ENCODE assay signal across 9 cellular contexts in genomic region chr13:91078093-91078679, GRCh38.
DNase-seq lines count a peak whose midpoint lies in the region; ATAC-seq and TF ChIP-seq lines count a peak whose summit lies in the region.
"Had no signal": no experiment of that assay in that cellular context is flagged by ENCODE, and none has a peak within 500 bp of the region (broad histone marks: within the 10 kb centered on the region; RNA-seq: fewer than 3 reads in every experiment).

No MANE protein-coding gene starts in this region.

- no peaks in the 10 kb centered on the region for H3K27me3 Mint-ChIP-seq in H9 (ENCODE audit: low read depth)
- H3K27me3 Mint-ChIP-seq in activated naive CD8-positive, alpha-beta T cell treated with anti-CD3 and anti-CD28 coated beads for 36 hours: peaks cover 4% of the 10 kb centered on the region

- H3K27ac ChIP-seq in H9 (ENCODE audit: insufficient read length, low read depth, low read length): no peak overlapping the region
- H3K27ac ChIP-seq in SK-N-MC: no peak overlapping the region

- H4K5ac ChIP-seq in H9 (ENCODE audit: insufficient read length, low read depth, low read length): no peak overlapping the region

- no peak overlapping the region for H3K18ac ChIP-seq in H9 (ENCODE audit: insufficient read length, low read depth, low read length)

- H4K8ac ChIP-seq in H9 (replicated peaks; ENCODE audit: insufficient read length, low read depth, low read length): no peak overlapping the region

- H3K4me1 ChIP-seq in H9 (ENCODE audit: insufficient read depth, low read length): no peaks in the 10 kb centered on the region

- H3K36me3 ChIP-seq in BJ (ENCODE audit: control insufficient read depth, insufficient read depth, low read length) (no peaks in the 10 kb centered on the region), SK-N-MC (ENCODE audit: insufficient read depth, low read length) (no peaks in the 10 kb centered on the region)

- no peak overlapping the region for H2BK12ac ChIP-seq in H9 (ENCODE audit: insufficient read length, low read depth, low read length)

- H3K9me3 Mint-ChIP-seq in H9: no peaks in the 10 kb centered on the region
- H3K9me3 Mint-ChIP-seq in activated naive CD8-positive, alpha-beta T cell treated with anti-CD3 and anti-CD28 coated beads for 36 hours: no peaks in the 10 kb centered on the region

- no peak overlapping the region for H3T11ph ChIP-seq in H9 (ENCODE audit: low read length)

- DNase-seq in BJ (ENCODE audit: low read depth) (no peak), H9 (no peak), SK-N-MC (ENCODE audit: low read depth, low spot score) (peak; percentile 16), inferior parietal cortex (ENCODE audit: extremely low spot score) (peak; percentile 34), anterior cingulate cortex (lab: John Stamatoyannopoulos, UW) (no peak), NCI-H2081 treated with DMSO at 0.1 percent for 48 hours (lab: John Stamatoyannopoulos, UW) (no peak)
- DNase-seq in activated naive CD8-positive, alpha-beta T cell treated with anti-CD3 and anti-CD28 coated beads for 36 hours: no peak

- H3K4me3 ChIP-seq in BJ (ENCODE audit: low read depth, low read length) (no peak overlapping the region), SK-N-MC (no peak overlapping the region)

- H3K4me2 ChIP-seq in H9 (ENCODE audit: insufficient read depth, insufficient read length, low read length): no peak overlapping the region

- H3K79me1 ChIP-seq in H9 (ENCODE audit: insufficient read depth, low read depth, low read length, poor library complexity, severe bottlenecking): no peaks in the 10 kb centered on the region

- H4K91ac ChIP-seq in H9 (ENCODE audit: insufficient read length, low read depth, low read length): no peak overlapping the region

- H3K14ac ChIP-seq in H9 (ENCODE audit: insufficient read depth, low read length): no peak overlapping the region

- no peaks in the 10 kb centered on the region for H3K4me1 Mint-ChIP-seq in H9
- H3K4me1 Mint-ChIP-seq in activated naive CD8-positive, alpha-beta T cell treated with anti-CD3 and anti-CD28 coated beads for 36 hours: no peaks in the 10 kb centered on the region

- H2AK5ac ChIP-seq in H9 (ENCODE audit: insufficient read length, low read length): no peak overlapping the region

- no peaks in the 10 kb centered on the region for H3K79me2 ChIP-seq in H9 (ENCODE audit: insufficient read depth, low read length)

- H3K56ac ChIP-seq in H9 (ENCODE audit: insufficient read length, low read depth, low read length): no peak overlapping the region

- H3K27me3 ChIP-seq in BJ (ENCODE audit: control insufficient read depth, insufficient read depth, low read length) (no peaks in the 10 kb centered on the region), H9 (ENCODE audit: insufficient read depth, low read length) (no peaks in the 10 kb centered on the region)

- H2BK120ac ChIP-seq in H9 (ENCODE audit: low read depth, low read length, poor library complexity, severe bottlenecking): no peak overlapping the region

- no peak overlapping the region for H2BK20ac ChIP-seq in H9 (ENCODE audit: low read depth, low read length, poor library complexity, severe bottlenecking)

- no peak overlapping the region for H2AFZ ChIP-seq in H9 (ENCODE audit: low read length)

- no peak for ATAC-seq in HG03196 (IDR thresholded peaks at IDR 0.05; ENCODE audit: unreplicated experiment)
- ATAC-seq: activated naive CD4-positive, alpha-beta T cell treated with anti-CD3 and anti-CD28 coated beads, Interleukin-2, amount 50 U/mL, for 72 hours had no signal

- H3K27ac Mint-ChIP-seq in H9: no peak overlapping the region
- no peak overlapping the region for H3K27ac Mint-ChIP-seq in activated naive CD8-positive, alpha-beta T cell treated with anti-CD3 and anti-CD28 coated beads for 36 hours
- H3K27ac Mint-ChIP-seq: activated naive CD4-positive, alpha-beta T cell treated with anti-CD3 and anti-CD28 coated beads, Interleukin-2, amount 50 U/mL, for 72 hours had no signal

- H3K9me3 ChIP-seq in H9 (ENCODE audit: control insufficient read depth, low read depth, low read length) (no peaks in the 10 kb centered on the region), SK-N-MC (ENCODE audit: low read depth, low read length) (no peaks in the 10 kb centered on the region)

- no CpG with 5 or more reads among the region's 4 CpGs for WGBS in H9 (ENCODE audit: extremely low coverage, insufficient read length, low lambda C conversion rate)

- H3K36me3 Mint-ChIP-seq in H9 (ENCODE audit: insufficient read depth in 1 of 3, low read depth in 3 of 3): no peaks in the 10 kb centered on the region
- H3K36me3 Mint-ChIP-seq in activated naive CD8-positive, alpha-beta T cell treated with anti-CD3 and anti-CD28 coated beads for 36 hours: no peaks in the 10 kb centered on the region
- H3K36me3 Mint-ChIP-seq: activated naive CD4-positive, alpha-beta T cell treated with anti-CD3 and anti-CD28 coated beads, Interleukin-2, amount 50 U/mL, for 72 hours had no signal

- H3K9ac ChIP-seq in H9 (ENCODE audit: extremely low read depth, insufficient read length, low read length) (no peak overlapping the region), SK-N-MC (ENCODE audit: insufficient read length) (no peak overlapping the region)

- no peak overlapping the region for H3K4ac ChIP-seq in H9 (ENCODE audit: low read depth, low read length)

- 0 out of 2 replicates have a peak, but pooled peaks have one; percentile 3 for TF ChIP-seq CTCF in BJ (IDR thresholded peaks at IDR 0.05; ENCODE audit: insufficient read depth, low read depth, low read length)
- peak; percentile 62 for TF ChIP-seq CTCF in H9 (conservative IDR thresholded peaks at IDR 0.05)

- H3K4me3 Mint-ChIP-seq in H9: no peak overlapping the region
- no peak overlapping the region for H3K4me3 Mint-ChIP-seq in activated naive CD8-positive, alpha-beta T cell treated with anti-CD3 and anti-CD28 coated beads for 36 hours

- H3K23me2 ChIP-seq in H9 (ENCODE audit: insufficient read length, low read depth, low read length, poor library complexity, severe bottlenecking): no peaks in the 10 kb centered on the region

- H4K20me1 ChIP-seq in H9 (ENCODE audit: control insufficient read depth, insufficient read depth, insufficient read length): no peaks in the 10 kb centered on the region

- no peak overlapping the region for H2BK5ac ChIP-seq in H9 (ENCODE audit: insufficient read length, low read length)

- POLR2A ChIA-PET in BJ (lab: Charles Lee): no interaction called here

- H3K23ac ChIP-seq in H9 (ENCODE audit: insufficient read length, low read depth, low read length): no peak overlapping the region

- CTCF ChIA-PET in BJ (lab: Yijun Ruan, JAX): no interaction called here

- H2BK15ac ChIP-seq in H9 (ENCODE audit: low read depth, low read length): no peak overlapping the region

Comparison
In these comparisons a context has a peak if more than half of its experiments do, and no peak if none do; other contexts are left out.
1. DNase-seq: peak in SK-N-MC (single experiment) and inferior parietal cortex (single experiment); none in BJ (single experiment), H9 (single experiment), anterior cingulate cortex (0 of 58), NCI-H2081 treated with DMSO at 0.1 percent for 48 hours (single experiment) and activated naive CD8-positive, alpha-beta T cell treated with anti-CD3 and anti-CD28 coated beads for 36 hours (single experiment).